In genomic region chr11:94241896-94242295, GRCh38 we compare ENCODE assay signal across 30 cellular contexts.
"Had no signal": no experiment of that assay in that cellular context is flagged by ENCODE, and none has a peak within 500 bp of the region (broad histone marks: within the 10 kb centered on the region; RNA-seq: fewer than 3 reads in every experiment).

No MANE protein-coding gene starts in this region.

- H3K27me3 ChIP-seq: adrenal gland, cardiac muscle cell, colonic mucosa had no signal

- H3K4me1 ChIP-seq: adrenal gland, breast epithelium, colonic mucosa had no signal

- ATAC-seq: activated CD4-positive, CD25-positive, alpha-beta regulatory T cell treated with anti-CD3 and anti-CD28 coated beads, Interleukin-2, amount 50 U/mL, for 24 hours; activated CD8-positive, alpha-beta T cell treated with anti-CD3 and anti-CD28 coated beads for 36 hours; activated T-cell treated with anti-CD3 and anti-CD28 coated beads, Interleukin-2, amount 50 U/mL, for 4 hours; activated T-helper 17 cell treated with anti-CD3 and anti-CD28 coated beads, Interleukin-2, amount 50 U/mL, for 72 hours; esophagus mucosa; T-helper 17 cell had no signal

- DNase-seq: activated B cell treated with CpG ODN at 0.5 μM for 24 hours; activated CD4-positive, alpha-beta T cell treated with anti-CD3 and anti-CD28 coated beads for 48 hours; activated CD4-positive, alpha-beta T cell treated with anti-CD3 and anti-CD28 coated beads, Interleukin-2, amount 50 U/mL, for 1 hour; activated CD4-positive, alpha-beta T cell treated with anti-CD3 and anti-CD28 coated beads, Interleukin-2, amount 50 U/mL, for 48 hours; activated CD8-positive, alpha-beta memory T cell treated with anti-CD3 and anti-CD28 coated beads for 24 hours; activated CD8-positive, alpha-beta T cell treated with anti-CD3 and anti-CD28 coated beads for 36 hours; activated effector memory CD4-positive, alpha-beta T cell treated with Interleukin-2 at 50 U/mL for 16 hours; activated gamma-delta T cell treated with Interleukin-2 at 50 U/mL for 16 hours; activated naive CD4-positive, alpha-beta T cell treated with anti-CD3 and anti-CD28 coated beads, Interleukin-2, amount 50 U/mL, for 16 hours; activated naive CD4-positive, alpha-beta T cell treated with Interleukin-2 at 50 U/mL for 16 hours; activated T-cell treated with anti-CD3 and anti-CD28 coated beads, Interleukin-2, amount 50 U/mL, for 4 hours; adrenal gland; amygdala; aorta; central memory CD4-positive, alpha-beta T cell; cerebellar nuclear complex; colonic mucosa; dorsolateral prefrontal cortex; effector memory CD4-positive, alpha-beta T cell; endodermal cell; foreskin fibroblast; head of caudate nucleus; T-helper 17 cell; T1000; WERI-Rb-1 had no signal

- H3K27ac ChIP-seq: adrenal gland, breast epithelium, cardiac muscle cell, colonic mucosa, dorsolateral prefrontal cortex, WERI-Rb-1 had no signal

- H3K9me3 ChIP-seq: colonic mucosa had no signal

- H3K4me3 ChIP-seq: adrenal gland, breast epithelium, cardiac muscle cell, colonic mucosa, dorsolateral prefrontal cortex had no signal

- H3K36me3 ChIP-seq: adrenal gland, breast epithelium, cardiac muscle cell, colonic mucosa, WERI-Rb-1 had no signal
